ENCODE assay signal across 8 cellular contexts in genomic region chr1:8862528-8862927, GRCh38. TPM values are rescaled to one million over a fixed set of nuclear protein-coding genes. Genes with fewer than 3 reads are reported as not detected.
DNase-seq lines count a peak whose midpoint lies in the region; ATAC-seq and TF ChIP-seq lines count a peak whose summit lies in the region.

No MANE protein-coding gene starts in this region.

- H3K27ac ChIP-seq in left ventricle myocardium inferior (replicated peaks): no peak overlapping the region
- peak overlapping the region; percentile 17 for H3K27ac ChIP-seq in neutrophil

- peaks cover 51% of the 10 kb centered on the region for H3K36me3 Mint-ChIP-seq in chondrocyte (ENCODE audit: low read depth)

- peaks cover 46% of the 10 kb centered on the region for H3K4me1 Mint-ChIP-seq in chondrocyte (ENCODE audit: low read depth)

- no peak overlapping the region for H3K4me3 Mint-ChIP-seq in chondrocyte (ENCODE audit: unreplicated experiment)

- H3K9me3 Mint-ChIP-seq in chondrocyte (ENCODE audit: low read depth): no peaks in the 10 kb centered on the region

- H3K27me3 ChIP-seq in left ventricle myocardium inferior (ENCODE audit: low read depth): no peaks in the 10 kb centered on the region
- H3K27me3 ChIP-seq in neutrophil: no peaks in the 10 kb centered on the region

- peak overlapping the region; percentile 66 for H3K27ac Mint-ChIP-seq in chondrocyte (ENCODE audit: unreplicated experiment)

- no peak for DNase-seq in left ventricle myocardium inferior
- DNase-seq in left ventricle myocardium superior: no peak
- DNase-seq in chondrocyte (ENCODE audit: low spot score): no peak
- no peak for DNase-seq in DMS153 (lab: John Stamatoyannopoulos, UW)
- no peak for DNase-seq in HCEC 1CT
- DNase-seq in NCI-H2081 treated with DMSO at 0.1 percent for 48 hours (lab: John Stamatoyannopoulos, UW): no peak

- H3K9me3 ChIP-seq in left ventricle myocardium inferior (replicated peaks) (no peaks in the 10 kb centered on the region), neutrophil (no peaks in the 10 kb centered on the region)

- TF ChIP-seq CTCF in left ventricle myocardium inferior (IDR thresholded peaks at IDR 0.05; ENCODE audit: borderline replicate concordance) (peak; percentile 62), chondrocyte (IDR thresholded peaks at IDR 0.05) (peak; percentile 82), neutrophil (IDR thresholded peaks at IDR 0.05) (no peak)

- H3K4me1 ChIP-seq in left ventricle myocardium inferior (peaks cover 28% of the 10 kb centered on the region), neutrophil (ENCODE audit: control insufficient read depth in 1 of 2, insufficient read depth in 1 of 2, low read depth in 1 of 2, low read length in 1 of 2) (peaks cover 31 to 33% of the 10 kb centered on the region in 2 experiments)

- ATAC-seq in left ventricle myocardium superior (no peak), SK-N-SH treated with all-trans-retinoic acid at 6 μM for 48 hours (peak; percentile 25)

- H3K36me3 ChIP-seq in left ventricle myocardium inferior (peaks cover 77% of the 10 kb centered on the region), neutrophil (peaks cover 75% of the 10 kb centered on the region)

- H3K27me3 Mint-ChIP-seq in chondrocyte (ENCODE audit: low read depth): no peaks in the 10 kb centered on the region

- intact Hi-C loops in left ventricle myocardium inferior (cut with micrococcal nuclease): no loop called here
- intact Hi-C loops in left ventricle myocardium superior (cut with micrococcal nuclease): no loop called here

- no peak overlapping the region for H3K4me3 ChIP-seq in left ventricle myocardium inferior
- no peak overlapping the region for H3K4me3 ChIP-seq in neutrophil (ENCODE audit: low read depth in 1 of 2, low read length in 1 of 2)

TF ChIP-seq in SK-N-SH treated with all-trans-retinoic acid at 6 μM for 48 hours, 23 proteins besides CTCF, POLR2A, EP300 and RAD21:
- no peak for TF ChIP-seq OSR1 (CRISPR knock-in tag; IDR thresholded peaks at IDR 0.05)
- no peak for TF ChIP-seq BACH2 (CRISPR knock-in tag; IDR thresholded peaks at IDR 0.05; ENCODE audit: borderline replicate concordance)
- TF ChIP-seq ISL1 (CRISPR knock-in tag; IDR thresholded peaks at IDR 0.05): no peak
- TF ChIP-seq CSRNP3 (CRISPR knock-in tag; IDR thresholded peaks at IDR 0.05): no peak
- no peak for TF ChIP-seq TCF4 (CRISPR knock-in tag; IDR thresholded peaks at IDR 0.05; ENCODE audit: borderline replicate concordance)
- TF ChIP-seq PPARA (CRISPR knock-in tag; IDR thresholded peaks at IDR 0.05; ENCODE audit: borderline replicate concordance): no peak
- TF ChIP-seq CREB5 (CRISPR knock-in tag; IDR thresholded peaks at IDR 0.05; ENCODE audit: low read depth): no peak
- TF ChIP-seq CSDC2 (CRISPR knock-in tag; IDR thresholded peaks at IDR 0.05): no peak
- no peak for TF ChIP-seq ZNF565 (CRISPR knock-in tag; conservative IDR thresholded peaks at IDR 0.05; ENCODE audit: low read depth)
- no peak for TF ChIP-seq TSHZ2 (CRISPR knock-in tag; IDR thresholded peaks at IDR 0.05)

RNA-seq across cellular contexts. Expression of gene ENO1, which starts 16.0 kb away (rescaled TPM):
- total RNA-seq in left ventricle myocardium inferior (124 TPM), left ventricle myocardium superior (126 TPM), chondrocyte (955 to 1,165 TPM (median 1,154 TPM) in 3 replicates)

RNA-seq across cellular contexts. Expression of gene RERE, which starts 45.1 kb away (rescaled TPM):
- total RNA-seq in left ventricle myocardium inferior (141 TPM), left ventricle myocardium superior (115 TPM), chondrocyte (64.9 to 83.8 TPM (median 65.8 TPM) in 3 replicates)
